ENCODE assay signal across 32 cellular contexts in the genomic region with DNA sequence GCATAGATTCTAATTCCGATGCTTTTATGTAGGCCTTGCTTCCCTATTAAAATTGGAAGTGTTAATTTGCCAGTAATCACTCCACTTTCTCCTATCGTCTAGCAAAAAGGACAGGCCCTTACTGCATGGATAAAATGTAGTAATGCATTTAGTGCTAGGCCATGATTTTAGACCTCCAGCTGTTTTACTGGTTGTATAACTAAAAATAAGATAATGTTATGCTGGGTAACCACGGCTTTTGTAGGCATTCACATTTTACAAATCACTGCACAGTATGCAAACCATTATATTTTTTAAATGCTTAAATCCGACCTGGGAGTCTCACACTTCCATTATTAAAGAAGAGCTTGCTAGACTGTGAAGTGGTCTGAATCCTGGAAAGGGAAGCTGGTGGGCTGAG.
"Had no signal": no experiment of that assay in that cellular context is flagged by ENCODE, and none has a peak within 500 bp of the region (broad histone marks: within the 10 kb centered on the region; RNA-seq: fewer than 3 reads in every experiment).

No MANE protein-coding gene starts in this region.

- ATAC-seq: activated CD8-positive, alpha-beta T cell treated with anti-CD3 and anti-CD28 coated beads for 36 hours; activated T-cell treated with anti-CD3 and anti-CD28 coated beads, Interleukin-2, amount 50 U/mL, for 72 hours; activated T-helper 17 cell treated with anti-CD3 and anti-CD28 coated beads, Interleukin-2, amount 50 U/mL, for 72 hours; Panc1 had no signal

- H3K27ac ChIP-seq: brain microvascular endothelial cell, WERI-Rb-1 had no signal

- DNase-seq: activated CD4-positive, alpha-beta T cell treated with anti-CD3 and anti-CD28 coated beads for 1 hour; activated CD4-positive, alpha-beta T cell treated with anti-CD3 and anti-CD28 coated beads for 48 hours; activated CD4-positive, CD25-positive, alpha-beta regulatory T cell; activated CD8-positive, alpha-beta T cell treated with anti-CD3 and anti-CD28 coated beads for 36 hours; activated effector memory CD4-positive, alpha-beta T cell treated with anti-CD3 and anti-CD28 coated beads, Interleukin-2, amount 50 U/mL, for 16 hours; activated naive CD4-positive, alpha-beta T cell; activated naive CD4-positive, alpha-beta T cell treated with anti-CD3 and anti-CD28 coated beads, Interleukin-2, amount 50 U/mL, for 16 hours; activated naive CD8-positive, alpha-beta T cell treated with anti-CD3 and anti-CD28 coated beads for 36 hours; activated T-cell treated with anti-CD3 and anti-CD28 coated beads, Interleukin-2, amount 50 U/mL, for 1 hour; activated T-cell treated with anti-CD3 and anti-CD28 coated beads, Interleukin-2, amount 50 U/mL, for 72 hours; amniotic stem cell; aorta; brain microvascular endothelial cell; central memory CD4-positive, alpha-beta T cell; Karpas-422; MG63; NCI-H1048; NCI-H1105 treated with DMSO at 0.1 percent for 48 hours; NCI-H1436 treated with DMSO at 0.1 percent for 48 hours; NCI-H1694 treated with DMSO at 0.1 percent for 48 hours; NCI-H2029; NCI-H226; NCI-H446 treated with DMSO at 0.1 percent for 48 hours; NCI-H524; NCI-H69; NCI-H82; SIG-M5; SW 1271; T1000; WERI-Rb-1 had no signal

- H3K4me3 ChIP-seq: MG63 had no signal

- H3K36me3 ChIP-seq: brain microvascular endothelial cell, MG63, WERI-Rb-1 had no signal

- H3K9me3 ChIP-seq: MG63 had no signal

- H3K27me3 ChIP-seq: brain microvascular endothelial cell, MG63 had no signal
